ENCODE assay signal across 27 cellular contexts in the genomic region with DNA sequence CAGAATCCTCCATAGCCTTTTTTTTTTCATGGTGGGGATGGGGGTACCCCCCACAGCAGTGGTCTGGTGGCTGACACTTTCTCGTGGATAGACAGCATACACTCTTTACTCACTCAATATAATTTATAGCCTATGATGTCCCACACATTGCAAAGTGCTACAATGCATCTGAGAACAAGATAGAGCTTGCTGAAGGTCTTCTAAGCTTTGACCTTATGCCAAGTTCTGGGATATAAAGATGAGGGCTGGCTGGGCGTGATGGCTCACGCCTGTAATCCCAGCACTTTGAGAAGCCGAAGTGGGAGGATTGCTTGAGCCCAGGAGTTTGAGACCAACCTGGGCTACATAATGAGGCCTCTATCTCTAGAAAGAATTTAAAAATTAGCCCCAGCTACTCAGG.
"Had no signal": no experiment of that assay in that cellular context is flagged by ENCODE, and none has a peak within 500 bp of the region (broad histone marks: within the 10 kb centered on the region; RNA-seq: fewer than 3 reads in every experiment).

No MANE protein-coding gene starts in this region.

- DNase-seq: activated B cell treated with CpG ODN at 0.5 μM for 24 hours; activated CD4-positive, alpha-beta T cell treated with anti-CD3 and anti-CD28 coated beads, Interleukin-2, amount 50 U/mL, for 1 hour; activated CD8-positive, alpha-beta T cell treated with anti-CD3 and anti-CD28 coated beads for 36 hours; activated gamma-delta T cell treated with Interleukin-2 at 50 U/mL for 16 hours; activated naive CD8-positive, alpha-beta T cell treated with anti-CD3 and anti-CD28 coated beads, Interleukin-2, amount 50 U/mL, for 24 hours; activated T-cell treated with anti-CD3 and anti-CD28 coated beads, Interleukin-2, amount 50 U/mL, for 4 hours; amygdala; cerebellar nuclear complex; colonic mucosa; effector CD8-positive, alpha-beta T cell; erythroblast; foreskin fibroblast; heart left ventricle; hypothalamus; immature natural killer cell; left lung; nucleus accumbens; pancreas; retina; stimulated activated CD4-positive, alpha-beta T cell treated with anti-CD3 and anti-CD28 coated beads, Interleukin-4, amount 100 ng/mL, for 24 hours had no signal

- H3K36me3 ChIP-seq: colonic mucosa, heart left ventricle, left lung, pancreas, prostate gland, vagina had no signal

- H3K27ac ChIP-seq: colonic mucosa, heart left ventricle, left lung, pancreas, prostate gland, vagina had no signal

- H3K9me3 ChIP-seq: colonic mucosa, heart left ventricle, left lung, pancreas, prostate gland, vagina had no signal

- H3K4me3 ChIP-seq: colonic mucosa, heart left ventricle, left lung, pancreas, prostate gland, skin epidermis, vagina had no signal

- H3K4me1 ChIP-seq: colonic mucosa, pancreas had no signal

- FAIRE-seq: endometrium, pancreas had no signal

- ATAC-seq: activated CD8-positive, alpha-beta T cell treated with anti-CD3 and anti-CD28 coated beads for 36 hours; activated naive CD8-positive, alpha-beta T cell treated with anti-CD3 and anti-CD28 coated beads, Interleukin-2, amount 50 U/mL, for 24 hours; activated T-cell treated with anti-CD3 and anti-CD28 coated beads, Interleukin-2, amount 50 U/mL, for 4 hours; activated T-helper 17 cell treated with anti-CD3 and anti-CD28 coated beads, Interleukin-2, amount 50 U/mL, for 72 hours; heart left ventricle; left lung; pancreas; sciatic nerve; stimulated activated effector memory CD8-positive, alpha-beta T cell treated with anti-CD3 and anti-CD28 coated beads, Interleukin-12 subunit alpha, Interleukin-12 subunit beta, amount 100 ng/mL, for 72 hours had no signal

- H3K27me3 ChIP-seq: colonic mucosa, heart left ventricle, left lung, pancreas, vagina had no signal
